Comparison of ENCODE assay signal across 11 cellular contexts in the genomic region with DNA sequence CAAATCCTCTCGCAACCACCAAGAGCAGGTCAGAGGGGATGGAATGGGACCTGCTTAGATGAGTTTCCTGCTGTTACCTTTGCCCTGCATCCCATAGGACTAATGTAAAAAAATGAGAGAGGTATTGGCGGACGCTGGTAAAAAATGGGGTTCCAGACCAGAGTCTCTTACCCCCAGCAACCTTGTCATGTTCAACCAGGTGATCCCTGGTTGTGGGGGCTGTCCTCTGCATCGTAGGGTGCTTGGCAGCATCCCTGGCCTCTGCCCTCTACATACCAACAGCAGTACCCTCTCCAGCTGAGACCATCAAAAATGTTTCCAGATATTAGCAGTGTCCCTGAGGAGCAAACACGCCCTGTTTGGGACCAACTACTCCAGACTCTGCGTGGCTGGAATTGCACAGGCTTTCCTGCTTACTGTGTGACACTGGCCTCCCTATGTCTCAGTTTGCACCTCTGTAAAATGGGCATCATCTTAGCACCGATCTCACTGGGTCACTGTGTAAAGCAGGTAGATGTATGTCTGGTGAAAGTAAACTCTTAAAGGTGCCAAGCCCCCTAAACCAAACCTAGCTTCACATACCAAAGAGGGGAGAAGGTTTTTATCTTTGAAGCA. TPM values are rescaled to one million over a fixed set of nuclear protein-coding genes. Genes with fewer than 3 reads are reported as not detected.
A peak's percentile ranks its signal among the peaks of the same experiment; 100 is the strongest.
DNase-seq lines count a peak whose midpoint lies in the region; ATAC-seq, FAIRE-seq and TF ChIP-seq lines count a peak whose summit lies in the region.
"Had no signal": no experiment of that assay in that cellular context is flagged by ENCODE, and none has a peak within 500 bp of the region (broad histone marks: within the 10 kb centered on the region; RNA-seq: fewer than 3 reads in every experiment).

No MANE protein-coding gene starts in this region.

- CTCF ChIA-PET in activated CD4-positive, alpha-beta T cell treated with anti-CD3 and anti-CD28 coated beads, Interleukin-2, amount 10 ng/mL, durations not matched to agents 7 days and 5 days (lab: Charles Lee): interaction anchor here (0.7 kb wide), 1 partner anchor 416 kb away, joined by 3 read pairs; no protein-coding TSS in a partner anchor
- CTCF ChIA-PET in activated CD4-positive, alpha-beta memory T cell treated with anti-CD3 and anti-CD28 coated beads for 36 hours (lab: Charles Lee): no interaction called here

- TF ChIP-seq CTCF in kidney (IDR thresholded peaks at IDR 0.05; ENCODE audit: borderline replicate concordance, extremely low read depth, insufficient read depth) (no peak), suprapubic skin (IDR thresholded peaks at IDR 0.05) (no peak)

- no peak for DNase-seq in activated CD4-positive, alpha-beta T cell treated with anti-CD3 and anti-CD28 coated beads, Interleukin-2, amount 10 ng/mL, durations not matched to agents 7 days and 5 days
- no peak for DNase-seq in activated CD4-positive, alpha-beta T cell treated with anti-CD3 and anti-CD28 coated beads for 48 hours
- DNase-seq in activated CD4-positive, alpha-beta memory T cell treated with anti-CD3 and anti-CD28 coated beads for 36 hours: peak; percentile 8
- DNase-seq in kidney: no peak
- no peak for DNase-seq in suprapubic skin (ENCODE audit: low spot score in 2 of 2)
- no peak for DNase-seq in AG08395 (ENCODE audit: low spot score)
- DNase-seq in RKO (ENCODE audit: low spot score): no peak
- DNase-seq: activated gamma-delta T cell had no signal

- no peak for TF ChIP-seq EP300 in suprapubic skin (IDR thresholded peaks at IDR 0.05)

- H3K27ac ChIP-seq in kidney (ENCODE audit: low read depth in 2 of 2, low read length in 2 of 2) (no peak overlapping the region), suprapubic skin (no peak overlapping the region)

- peak overlapping the region; percentile 86 to 87 for H3K4me3 ChIP-seq in kidney (ENCODE audit: low read length in 2 of 2)
- H3K4me3 ChIP-seq in suprapubic skin: peak overlapping the region; percentile 70

- H3K9me3 ChIP-seq in kidney (ENCODE audit: control insufficient read depth in 1 of 2, low read length in 2 of 2) (no peaks in the 10 kb centered on the region), suprapubic skin (no peaks in the 10 kb centered on the region)

- 69% methylated on average over 7 of the region's 7 CpGs for WGBS in suprapubic skin

- peaks cover 9% of the 10 kb centered on the region in 2 donors for H3K4me1 ChIP-seq in kidney (ENCODE audit: control insufficient read depth in 1 of 2, insufficient read depth in 1 of 2, low read depth in 1 of 2, low read length in 2 of 2)
- H3K4me1 ChIP-seq in suprapubic skin: peaks cover 26% of the 10 kb centered on the region

- POLR2A ChIA-PET in activated CD4-positive, alpha-beta T cell treated with anti-CD3 and anti-CD28 coated beads, Interleukin-2, amount 10 ng/mL, durations not matched to agents 7 days and 5 days (lab: Charles Lee): interaction anchor here (0.5 to 0.6 kb wide), 2 partner anchors 9 to 373 kb away, joined by 3 read pairs; no protein-coding TSS in a partner anchor
- POLR2A ChIA-PET in activated CD4-positive, alpha-beta memory T cell treated with anti-CD3 and anti-CD28 coated beads for 36 hours (lab: Charles Lee): interaction anchor here (0.7 to 2.7 kb wide), 4 partner anchors 13 to 511 kb away, joined by 3 to 38 read pairs (median 8); a partner anchor contains a TSS

- TF ChIP-seq POLR2A in suprapubic skin (IDR thresholded peaks at IDR 0.05): no peak

- H3K27me3 ChIP-seq in suprapubic skin: no peaks in the 10 kb centered on the region

- H3K36me3 Mint-ChIP-seq in activated CD4-positive, alpha-beta T cell treated with anti-CD3 and anti-CD28 coated beads, Interleukin-2, amount 10 ng/mL, durations not matched to agents 7 days and 5 days (ENCODE audit: low read depth): peaks cover 56% of the 10 kb centered on the region
- peaks cover 27% of the 10 kb centered on the region for H3K36me3 Mint-ChIP-seq in activated CD4-positive, alpha-beta memory T cell treated with anti-CD3 and anti-CD28 coated beads for 36 hours

- H3K9me3 Mint-ChIP-seq in activated CD4-positive, alpha-beta T cell treated with anti-CD3 and anti-CD28 coated beads, Interleukin-2, amount 10 ng/mL, durations not matched to agents 7 days and 5 days: peaks cover 13% of the 10 kb centered on the region
- peaks cover 10% of the 10 kb centered on the region for H3K9me3 Mint-ChIP-seq in activated CD4-positive, alpha-beta memory T cell treated with anti-CD3 and anti-CD28 coated beads for 36 hours

- FAIRE-seq in kidney (lab: Jason Lieb, UNC): no peak
- FAIRE-seq: frontal cortex had no signal

- peaks cover 51% of the 10 kb centered on the region for H3K4me1 Mint-ChIP-seq in activated CD4-positive, alpha-beta T cell treated with anti-CD3 and anti-CD28 coated beads, Interleukin-2, amount 10 ng/mL, durations not matched to agents 7 days and 5 days
- peaks cover 52% of the 10 kb centered on the region for H3K4me1 Mint-ChIP-seq in activated CD4-positive, alpha-beta memory T cell treated with anti-CD3 and anti-CD28 coated beads for 36 hours (ENCODE audit: low read depth)

- no peaks in the 10 kb centered on the region for H3K27me3 Mint-ChIP-seq in activated CD4-positive, alpha-beta T cell treated with anti-CD3 and anti-CD28 coated beads, Interleukin-2, amount 10 ng/mL, durations not matched to agents 7 days and 5 days
- no peaks in the 10 kb centered on the region for H3K27me3 Mint-ChIP-seq in activated CD4-positive, alpha-beta memory T cell treated with anti-CD3 and anti-CD28 coated beads for 36 hours

- H3K4me3 Mint-ChIP-seq in activated CD4-positive, alpha-beta T cell treated with anti-CD3 and anti-CD28 coated beads, Interleukin-2, amount 10 ng/mL, durations not matched to agents 7 days and 5 days: peak overlapping the region; percentile 99
- peak overlapping the region; percentile 99 for H3K4me3 Mint-ChIP-seq in activated CD4-positive, alpha-beta memory T cell treated with anti-CD3 and anti-CD28 coated beads for 36 hours

- no peak for ATAC-seq in GM19023 (IDR thresholded peaks at IDR 0.05; ENCODE audit: unreplicated experiment)

- peak overlapping the region; percentile 51 to 98 for H3K9ac ChIP-seq in kidney (ENCODE audit: low read length in 2 of 2)

- intact Hi-C loops in activated CD4-positive, alpha-beta memory T cell treated with anti-CD3 and anti-CD28 coated beads for 36 hours (cut with micrococcal nuclease): loop anchor here (2.0 to 10.0 kb wide), 3 partner anchors 15 to 585 kb away; a partner anchor contains a TSS
- intact Hi-C loops in kidney (cut with DNase I): no loop called here

- H3K27ac Mint-ChIP-seq in activated CD4-positive, alpha-beta T cell treated with anti-CD3 and anti-CD28 coated beads, Interleukin-2, amount 10 ng/mL, durations not matched to agents 7 days and 5 days: peak overlapping the region; percentile 100
- H3K27ac Mint-ChIP-seq in activated CD4-positive, alpha-beta memory T cell treated with anti-CD3 and anti-CD28 coated beads for 36 hours: peak overlapping the region; percentile 100

- H3K36me3 ChIP-seq in kidney (ENCODE audit: control insufficient read depth in 1 of 2, insufficient read depth in 2 of 2, low read length in 2 of 2) (no peaks in the 10 kb centered on the region), suprapubic skin (no peaks in the 10 kb centered on the region)

RNA-seq across cellular contexts. Expression of a gene that starts 1.5 kb away (rescaled TPM):
- 10 to 100 TPM; 83.6 to 91.5 TPM for total RNA-seq in activated CD4-positive, alpha-beta T cell treated with anti-CD3 and anti-CD28 coated beads, Interleukin-2, amount 10 ng/mL, durations not matched to agents 7 days and 5 days
- total RNA-seq in activated CD4-positive, alpha-beta memory T cell treated with anti-CD3 and anti-CD28 coated beads for 36 hours: 10 to 100 TPM; 26.7 to 27.7 TPM
- total RNA-seq in kidney: 30.2 TPM
- polyA plus RNA-seq in kidney (ENCODE audit: insufficient read depth, low read depth, low replicate concordance): 5.5 TPM
- total RNA-seq in suprapubic skin: 1 to 10 TPM; 3.1 to 8.3 (median 5.1) TPM

RNA-seq across cellular contexts. Expression of a gene that starts 32.6 kb away (rescaled TPM):
- under 1 TPM in 1 of 2 experiments, not detected in 1; 0.20 TPM for total RNA-seq in activated CD4-positive, alpha-beta T cell treated with anti-CD3 and anti-CD28 coated beads, Interleukin-2, amount 10 ng/mL, durations not matched to agents 7 days and 5 days
- not detected for total RNA-seq in activated CD4-positive, alpha-beta memory T cell treated with anti-CD3 and anti-CD28 coated beads for 36 hours
- not detected for total RNA-seq in kidney
- 0.84 TPM for polyA plus RNA-seq in kidney (ENCODE audit: insufficient read depth, low read depth, low replicate concordance)
- total RNA-seq in suprapubic skin: 10 to 100 TPM in 1 of 4 donors, 1 to 10 TPM in 3; 4.3 to 17.8 (median 9.1) TPM
- total RNA-seq: frontal cortex, renal cortical epithelial cell had no signal
